Comparison of ENCODE assay signal across 10 cellular contexts in genomic region chrX:55867254-55867653, GRCh38.
DNase-seq lines count a peak whose midpoint lies in the region; ATAC-seq and TF ChIP-seq lines count a peak whose summit lies in the region.
"Had no signal": no experiment of that assay in that cellular context is flagged by ENCODE, and none has a peak within 500 bp of the region (broad histone marks: within the 10 kb centered on the region; RNA-seq: fewer than 3 reads in every experiment).

No MANE protein-coding gene starts in this region.

- H3K27me3 Mint-ChIP-seq in activated T-cell treated with anti-CD3 and anti-CD28 coated beads, Interleukin-2, amount 50 U/mL, for 4 hours (ENCODE audit: low read depth) = no peaks in the 10 kb centered on the region
- peaks cover 55% of the 10 kb centered on the region for H3K27me3 Mint-ChIP-seq in activated T-cell treated with anti-CD3 and anti-CD28 coated beads, Interleukin-2, amount 50 U/mL, for 24 hours
- H3K27me3 Mint-ChIP-seq: activated naive CD8-positive, alpha-beta T cell had no signal

- TF ChIP-seq POLR2A in gastrocnemius medialis (IDR thresholded peaks at IDR 0.05) = no peak

- H3K36me3 ChIP-seq in gastrocnemius medialis = no peaks in the 10 kb centered on the region

- H3K36me3 Mint-ChIP-seq in activated T-cell treated with anti-CD3 and anti-CD28 coated beads, Interleukin-2, amount 50 U/mL, for 4 hours (ENCODE audit: insufficient read depth) = no peaks in the 10 kb centered on the region
- no peaks in the 10 kb centered on the region for H3K36me3 Mint-ChIP-seq in activated T-cell treated with anti-CD3 and anti-CD28 coated beads, Interleukin-2, amount 50 U/mL, for 24 hours (ENCODE audit: low read depth)

- ATAC-seq in GM19023 (IDR thresholded peaks at IDR 0.05; ENCODE audit: unreplicated experiment) (peak; percentile 64), HG02642 (IDR thresholded peaks at IDR 0.05; ENCODE audit: poor library complexity, unreplicated experiment) (peak; percentile 78), gastrocnemius medialis (no peak)
- no peak for ATAC-seq in activated T-cell treated with anti-CD3 and anti-CD28 coated beads, Interleukin-2, amount 50 U/mL, for 4 hours
- ATAC-seq: Panc1 had no signal

- H3K27ac ChIP-seq in gastrocnemius medialis = no peak overlapping the region

- no peak overlapping the region for H3K4me3 Mint-ChIP-seq in activated T-cell treated with anti-CD3 and anti-CD28 coated beads, Interleukin-2, amount 50 U/mL, for 4 hours
- H3K4me3 Mint-ChIP-seq in activated T-cell treated with anti-CD3 and anti-CD28 coated beads, Interleukin-2, amount 50 U/mL, for 24 hours = no peak overlapping the region
- H3K4me3 Mint-ChIP-seq: activated naive CD8-positive, alpha-beta T cell had no signal

- no peak overlapping the region for H3K4me3 ChIP-seq in fibroblast of villous mesenchyme (ENCODE audit: low read depth, low read length)
- no peak overlapping the region for H3K4me3 ChIP-seq in gastrocnemius medialis

- no peak overlapping the region for H3K27ac Mint-ChIP-seq in activated T-cell treated with anti-CD3 and anti-CD28 coated beads, Interleukin-2, amount 50 U/mL, for 24 hours
- H3K27ac Mint-ChIP-seq: activated naive CD8-positive, alpha-beta T cell had no signal

- H3K27me3 ChIP-seq in gastrocnemius medialis = no peaks in the 10 kb centered on the region

- no peaks in the 10 kb centered on the region for H3K9me3 Mint-ChIP-seq in activated T-cell treated with anti-CD3 and anti-CD28 coated beads, Interleukin-2, amount 50 U/mL, for 4 hours
- H3K9me3 Mint-ChIP-seq in activated T-cell treated with anti-CD3 and anti-CD28 coated beads, Interleukin-2, amount 50 U/mL, for 24 hours = no peaks in the 10 kb centered on the region

- TF ChIP-seq CTCF in fibroblast of villous mesenchyme (IDR thresholded peaks at IDR 0.05; ENCODE audit: insufficient read depth, low read depth, low read length) (no peak), gastrocnemius medialis (IDR thresholded peaks at IDR 0.05 in 4 of 5, conservative IDR thresholded peaks at IDR 0.05 in 1 of 5) (no peak)

- H3K4me1 ChIP-seq in gastrocnemius medialis = no peaks in the 10 kb centered on the region

- no peaks in the 10 kb centered on the region for H3K9me3 ChIP-seq in gastrocnemius medialis

- intact Hi-C loops in gastrocnemius medialis (cut with DNase I; ENCODE audit: low total_unique reads) = no loop called here

- DNase-seq in KBM-7 (peak; percentile 34), fibroblast of villous mesenchyme (ENCODE audit: low read depth) (peak; percentile 3), gastrocnemius medialis (no peak)
- no peak for DNase-seq in activated T-cell treated with anti-CD3 and anti-CD28 coated beads, Interleukin-2, amount 50 U/mL, for 4 hours
- DNase-seq in activated T-cell treated with anti-CD3 and anti-CD28 coated beads, Interleukin-2, amount 50 U/mL, for 24 hours = no peak
- no peak for DNase-seq in activated T-cell treated with anti-CD3 and anti-CD28 coated beads, Interleukin-2, amount 50 U/mL, for 48 hours

- peaks cover 10% of the 10 kb centered on the region for H3K4me1 Mint-ChIP-seq in activated T-cell treated with anti-CD3 and anti-CD28 coated beads, Interleukin-2, amount 50 U/mL, for 4 hours (ENCODE audit: low read depth)
- peaks cover 7% of the 10 kb centered on the region for H3K4me1 Mint-ChIP-seq in activated T-cell treated with anti-CD3 and anti-CD28 coated beads, Interleukin-2, amount 50 U/mL, for 24 hours (ENCODE audit: low read depth)

- in situ Hi-C loops in KBM-7 (cut with MboI; ENCODE audit: low pct_unique_long_range_greater_than_20kb, low sequenced_read_pairs) = no loop called here
- in situ Hi-C loops in gastrocnemius medialis (cut with MboI; ENCODE audit: low sequenced_read_pairs in 4 of 4) = no loop called here

Comparison
In these comparisons a context has a peak if more than half of its experiments do, and no peak if none do; other contexts are left out.
1. ATAC-seq: peak in GM19023 (single experiment) and HG02642 (single experiment); none in activated T-cell treated with anti-CD3 and anti-CD28 coated beads, Interleukin-2, amount 50 U/mL, for 4 hours (0 of 2) and gastrocnemius medialis (0 of 2).
2. DNase-seq: peak in KBM-7 (single experiment) and fibroblast of villous mesenchyme (single experiment); none in activated T-cell treated with anti-CD3 and anti-CD28 coated beads, Interleukin-2, amount 50 U/mL, for 4 hours (single experiment), activated T-cell treated with anti-CD3 and anti-CD28 coated beads, Interleukin-2, amount 50 U/mL, for 24 hours (single experiment), gastrocnemius medialis (0 of 2) and activated T-cell treated with anti-CD3 and anti-CD28 coated beads, Interleukin-2, amount 50 U/mL, for 48 hours (0 of 2).